8 cellular contexts compared by ENCODE assay signal in genomic region chr22:45284705-45285305, GRCh38. TPM values are rescaled to one million over a fixed set of nuclear protein-coding genes. Genes with fewer than 3 reads are reported as not detected.
DNase-seq lines count a peak whose midpoint lies in the region; ATAC-seq and TF ChIP-seq lines count a peak whose summit lies in the region.

TSS of gene UPK3A (plus strand) at chr22:45284949. CDS start at chr22:45285014, 65 bp downstream.

- no peak for TF ChIP-seq EP300 in tibial nerve (IDR thresholded peaks at IDR 0.05)

- intact Hi-C loops in breast epithelium (cut with DNase I; ENCODE audit: low total_unique reads) = no loop called here

- DNase-seq in T-helper 2 cell treated with Interferon-gamma antibody and Interleukin-4, amounts not matched to agents 5 μg/mL and 100 μg/mL, for 36 hours (ENCODE audit: low spot score) = peak; percentile 61
- DNase-seq in breast epithelium (ENCODE audit: low spot score in 2 of 2) = no peak
- DNase-seq in left lobe of liver (ENCODE audit: low spot score) = peak; percentile 80
- peak; percentile 57 to 63 for DNase-seq in stimulated activated CD4-positive, alpha-beta T cell treated with anti-CD3 and anti-CD28 coated beads, Interleukin-4, amount 100 ng/mL, for 4 hours
- no peak for DNase-seq in tibial nerve (ENCODE audit: low spot score in 2 of 2)
- no peak for DNase-seq in NCI-H1694 treated with DMSO at 0.1 percent for 48 hours (lab: John Stamatoyannopoulos, UW)

- TF ChIP-seq POLR2A in breast epithelium (IDR thresholded peaks at IDR 0.05) = no peak
- TF ChIP-seq POLR2A in tibial nerve (IDR thresholded peaks at IDR 0.05) = no peak

- no peaks in the 10 kb centered on the region for H3K36me3 ChIP-seq in breast epithelium
- no peaks in the 10 kb centered on the region for H3K36me3 ChIP-seq in tibial nerve

- peak within 1 kb of the TSS; percentile 26 to 61 (median 27) for H3K4me3 ChIP-seq in breast epithelium
- H3K4me3 ChIP-seq in tibial nerve = peak within 1 kb of the TSS in 2 of 4 donors; percentile 26 to 38

- peak; percentile 64 for ATAC-seq in HG03280 (IDR thresholded peaks at IDR 0.05; ENCODE audit: unreplicated experiment)
- peak; percentile 98 for ATAC-seq in left lobe of liver
- no peak for ATAC-seq in GM19023 (IDR thresholded peaks at IDR 0.05; ENCODE audit: unreplicated experiment)

- 7 to 14% methylated on average over 22 of the region's 47 CpGs for WGBS in tibial nerve, 2 donors

- H3K27ac Mint-ChIP-seq in T-helper 2 cell treated with Interferon-gamma antibody and Interleukin-4, amounts not matched to agents 5 μg/mL and 100 μg/mL, for 36 hours = no peak within 1 kb of the TSS

- TF ChIP-seq CTCF in breast epithelium (IDR thresholded peaks at IDR 0.05) = no peak
- TF ChIP-seq CTCF in tibial nerve (IDR thresholded peaks at IDR 0.05) = no peak

- H3K27me3 ChIP-seq in breast epithelium (no peaks in the 10 kb centered on the region), tibial nerve (peaks cover 0 to 33% of the 10 kb centered on the region in 2 donors)

- H3K4me1 ChIP-seq in breast epithelium (no peaks in the 10 kb centered on the region), tibial nerve (peaks cover 0 to 28% (median 10%) of the 10 kb centered on the region in 4 donors)

- no peaks in the 10 kb centered on the region for H3K9me3 ChIP-seq in breast epithelium
- H3K9me3 ChIP-seq in tibial nerve = no peaks in the 10 kb centered on the region

- H3K36me3 Mint-ChIP-seq in T-helper 2 cell treated with Interferon-gamma antibody and Interleukin-4, amounts not matched to agents 5 μg/mL and 100 μg/mL, for 36 hours (ENCODE audit: low read depth) = no peaks in the 10 kb centered on the region

- H3K27ac ChIP-seq in breast epithelium = no peak within 1 kb of the TSS
- H3K27ac ChIP-seq in tibial nerve = no peak within 1 kb of the TSS

- no peak within 1 kb of the TSS for H3K4me3 Mint-ChIP-seq in T-helper 2 cell treated with Interferon-gamma antibody and Interleukin-4, amounts not matched to agents 5 μg/mL and 100 μg/mL, for 36 hours

- H3K27me3 Mint-ChIP-seq in T-helper 2 cell treated with Interferon-gamma antibody and Interleukin-4, amounts not matched to agents 5 μg/mL and 100 μg/mL, for 36 hours (ENCODE audit: low read depth) = peaks cover 34% of the 10 kb centered on the region

- H3K4me1 Mint-ChIP-seq in T-helper 2 cell treated with Interferon-gamma antibody and Interleukin-4, amounts not matched to agents 5 μg/mL and 100 μg/mL, for 36 hours (ENCODE audit: low read depth) = peaks cover 3% of the 10 kb centered on the region

- no peaks in the 10 kb centered on the region for H3K9me3 Mint-ChIP-seq in T-helper 2 cell treated with Interferon-gamma antibody and Interleukin-4, amounts not matched to agents 5 μg/mL and 100 μg/mL, for 36 hours

RNA-seq across cellular contexts. Expression of gene UPK3A, which starts in this region (rescaled TPM):
- total RNA-seq in breast epithelium (not detected), left lobe of liver (not detected), tibial nerve (not detected)

Comparison
In these comparisons a context has a peak if more than half of its experiments do, and no peak if none do; other contexts are left out.
1. Peak in DNase-seq and ATAC-seq in left lobe of liver; RNA of the gene not detected or under 1 TPM.
2. DNase-seq: peak in T-helper 2 cell treated with Interferon-gamma antibody and Interleukin-4, amounts not matched to agents 5 μg/mL and 100 μg/mL, for 36 hours (single experiment) and stimulated activated CD4-positive, alpha-beta T cell treated with anti-CD3 and anti-CD28 coated beads, Interleukin-4, amount 100 ng/mL, for 4 hours (2 of 2); none in breast epithelium (0 of 2), tibial nerve (0 of 2) and NCI-H1694 treated with DMSO at 0.1 percent for 48 hours (single experiment).